In the genomic region with DNA sequence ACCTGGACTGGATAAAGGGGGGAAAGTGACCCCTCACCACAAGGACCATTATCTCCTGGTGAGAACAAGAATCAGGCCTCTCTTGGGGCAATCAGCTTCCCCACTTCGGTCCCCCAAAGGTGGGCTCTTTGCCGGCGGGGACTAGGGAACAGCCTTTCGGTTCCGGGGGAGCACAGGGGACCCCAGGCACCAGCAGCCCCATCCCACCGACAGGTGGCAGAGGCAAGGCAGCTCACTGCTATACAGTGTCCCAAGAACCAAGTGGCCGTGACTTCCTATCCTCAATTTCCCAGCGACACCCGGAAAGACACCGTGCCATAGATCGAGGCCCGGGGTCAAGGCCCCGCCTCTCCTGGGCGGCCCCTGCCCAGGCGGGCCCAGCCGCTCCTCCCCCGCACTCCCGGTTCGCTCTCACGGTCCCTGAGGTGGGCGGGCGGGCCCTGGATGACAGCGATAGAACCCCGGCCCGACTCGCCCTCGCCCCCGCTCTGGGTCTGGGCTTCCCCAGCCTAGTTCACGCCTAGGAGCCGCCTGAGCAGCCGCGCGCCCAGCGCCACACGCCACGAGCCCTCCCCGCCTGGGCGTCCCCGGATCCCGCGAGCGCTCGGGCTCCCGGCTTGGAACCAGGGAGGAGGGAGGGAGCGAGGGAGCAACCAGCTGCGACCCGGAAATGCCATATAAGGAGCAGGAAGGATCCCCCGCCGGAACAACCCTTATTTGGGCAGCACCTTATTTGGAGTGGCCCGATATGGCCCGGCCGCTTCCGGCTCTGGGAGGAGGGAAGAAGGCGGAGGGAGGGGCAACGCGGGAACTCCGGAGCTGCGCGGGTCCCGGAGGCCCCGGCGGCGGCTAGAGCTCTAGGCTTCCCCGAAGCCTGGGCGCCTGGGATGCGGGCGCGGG, we compare ENCODE assay signal across 8 cellular contexts. TPM values are rescaled to one million over a fixed set of nuclear protein-coding genes. Genes with fewer than 3 reads are reported as not detected.
A peak's percentile ranks its signal among the peaks of the same experiment; 100 is the strongest.
DNase-seq lines count a peak whose midpoint lies in the region; ATAC-seq and TF ChIP-seq lines count a peak whose summit lies in the region.

No MANE protein-coding gene starts in this region.

- H3K36me3 ChIP-seq in colonic mucosa = no peaks in the 10 kb centered on the region

- peaks cover 6% of the 10 kb centered on the region for H3K27me3 Mint-ChIP-seq in activated CD4-positive, alpha-beta T cell treated with anti-CD3 and anti-CD28 coated beads, Interleukin-2, amount 10 ng/mL, durations not matched to agents 24 days and 14 days

- DNase-seq in C1 segment of cervical spinal cord (lab: John Stamatoyannopoulos, UW) = peak; percentile 93 to 100 (median 99)
- DNase-seq in NCI-H526 (lab: John Stamatoyannopoulos, UW) = peak; percentile 98 to 99
- peak; percentile 99 for DNase-seq in activated CD4-positive, alpha-beta T cell treated with anti-CD3 and anti-CD28 coated beads, Interleukin-2, amount 10 ng/mL, durations not matched to agents 24 days and 14 days
- DNase-seq in colonic mucosa = peak; percentile 98
- DNase-seq in left colon = peak; percentile 94 to 98
- DNase-seq in stimulated activated CD4-positive, alpha-beta T cell treated with anti-CD3 and anti-CD28 coated beads, Interleukin-1b, Interleukin-23, amount 100 ng/mL, for 4 hours (ENCODE audit: low read depth in 2 of 2) = peak; percentile 90 to 95

- no peaks in the 10 kb centered on the region for H3K9me3 ChIP-seq in colonic mucosa

- no peaks in the 10 kb centered on the region for H3K9me3 Mint-ChIP-seq in activated CD4-positive, alpha-beta T cell treated with anti-CD3 and anti-CD28 coated beads, Interleukin-2, amount 10 ng/mL, durations not matched to agents 24 days and 14 days

- ATAC-seq in GM19351 (IDR thresholded peaks at IDR 0.05; ENCODE audit: unreplicated experiment) (peak; percentile 62), HG03520 (IDR thresholded peaks at IDR 0.05; ENCODE audit: unreplicated experiment) (peak; percentile 64), left colon (peak; percentile 80)

- TF ChIP-seq CTCF in colonic mucosa (IDR thresholded peaks at IDR 0.05) = no peak

- H3K27ac Mint-ChIP-seq in activated CD4-positive, alpha-beta T cell treated with anti-CD3 and anti-CD28 coated beads, Interleukin-2, amount 10 ng/mL, durations not matched to agents 24 days and 14 days = peak overlapping the region; percentile 93

- peaks cover 3% of the 10 kb centered on the region for H3K4me1 ChIP-seq in colonic mucosa

- H3K4me3 Mint-ChIP-seq in activated CD4-positive, alpha-beta T cell treated with anti-CD3 and anti-CD28 coated beads, Interleukin-2, amount 10 ng/mL, durations not matched to agents 24 days and 14 days = peak overlapping the region; percentile 90

- peak overlapping the region; percentile 90 for H3K27ac ChIP-seq in colonic mucosa

- no peaks in the 10 kb centered on the region for H3K27me3 ChIP-seq in colonic mucosa

- peak overlapping the region; percentile 79 to 98 for H3K9ac ChIP-seq in colonic mucosa (ENCODE audit: low read depth in 2 of 2, low read length in 2 of 2)

- H3K4me3 ChIP-seq in colonic mucosa = peak overlapping the region; percentile 81

- peaks cover 43% of the 10 kb centered on the region for H3K4me1 Mint-ChIP-seq in activated CD4-positive, alpha-beta T cell treated with anti-CD3 and anti-CD28 coated beads, Interleukin-2, amount 10 ng/mL, durations not matched to agents 24 days and 14 days

- peaks cover 28% of the 10 kb centered on the region for H3K36me3 Mint-ChIP-seq in activated CD4-positive, alpha-beta T cell treated with anti-CD3 and anti-CD28 coated beads, Interleukin-2, amount 10 ng/mL, durations not matched to agents 24 days and 14 days (ENCODE audit: low read depth)

- intact Hi-C loops in activated CD4-positive, alpha-beta T cell treated with anti-CD3 and anti-CD28 coated beads, Interleukin-2, amount 10 ng/mL, durations not matched to agents 24 days and 14 days (cut with micrococcal nuclease) = loop anchor here (1.0 to 10.0 kb wide), 9 partner anchors 14 to 928 kb away; partner anchors contain the start of genes BRD8, ETF1, HNRNPA0 and HSPA9
- intact Hi-C loops in colonic mucosa (cut with DNase I) = loop anchor here (5.0 kb wide), 1 partner anchor 38 kb away; no protein-coding TSS in a partner anchor
- intact Hi-C loops in left colon (cut with DNase I, micrococcal nuclease) = no loop called here

RNA-seq across cellular contexts. Expression of gene EGR1, which starts 0.6 kb away (rescaled TPM):
- 53.4 and 54.6 TPM in 2 replicates for total RNA-seq in activated CD4-positive, alpha-beta T cell treated with anti-CD3 and anti-CD28 coated beads, Interleukin-2, amount 10 ng/mL, durations not matched to agents 24 days and 14 days
- 10 to 100 TPM in 1 of 2 donors, 1 to 10 TPM in 1; 6.7 to 73.9 TPM for total RNA-seq in colonic mucosa
- total RNA-seq in left colon = 100 to 1,000 TPM in 1 of 2 donors, 10 to 100 TPM in 1; 29.8 to 102 TPM

RNA-seq across cellular contexts. Expression of gene REEP2, which starts 25.8 kb away (rescaled TPM):
- total RNA-seq in activated CD4-positive, alpha-beta T cell treated with anti-CD3 and anti-CD28 coated beads, Interleukin-2, amount 10 ng/mL, durations not matched to agents 24 days and 14 days = 3.5 and 4.6 TPM in 2 replicates
- total RNA-seq in colonic mucosa (1 to 10 TPM in 1 of 2 donors, under 1 TPM in 1; 0.42 to 3.2 TPM), left colon (1 to 10 TPM in 1 of 2 donors, under 1 TPM in 1; 0.55 to 3.1 TPM)

Comparison
In these comparisons a context has a peak if more than half of its experiments do, and no peak if none do; other contexts are left out.
1. Peak in every context shown above with its lines: DNase-seq, ATAC-seq, H3K4me3 ChIP-seq and H3K27ac ChIP-seq.
2. intact Hi-C loops: an anchor here in activated CD4-positive, alpha-beta T cell treated with anti-CD3 and anti-CD28 coated beads, Interleukin-2, amount 10 ng/mL, durations not matched to agents 24 days and 14 days (1.0 to 10.0 kb wide) and colonic mucosa (5.0 kb wide); none called in left colon.